In the genomic region with DNA sequence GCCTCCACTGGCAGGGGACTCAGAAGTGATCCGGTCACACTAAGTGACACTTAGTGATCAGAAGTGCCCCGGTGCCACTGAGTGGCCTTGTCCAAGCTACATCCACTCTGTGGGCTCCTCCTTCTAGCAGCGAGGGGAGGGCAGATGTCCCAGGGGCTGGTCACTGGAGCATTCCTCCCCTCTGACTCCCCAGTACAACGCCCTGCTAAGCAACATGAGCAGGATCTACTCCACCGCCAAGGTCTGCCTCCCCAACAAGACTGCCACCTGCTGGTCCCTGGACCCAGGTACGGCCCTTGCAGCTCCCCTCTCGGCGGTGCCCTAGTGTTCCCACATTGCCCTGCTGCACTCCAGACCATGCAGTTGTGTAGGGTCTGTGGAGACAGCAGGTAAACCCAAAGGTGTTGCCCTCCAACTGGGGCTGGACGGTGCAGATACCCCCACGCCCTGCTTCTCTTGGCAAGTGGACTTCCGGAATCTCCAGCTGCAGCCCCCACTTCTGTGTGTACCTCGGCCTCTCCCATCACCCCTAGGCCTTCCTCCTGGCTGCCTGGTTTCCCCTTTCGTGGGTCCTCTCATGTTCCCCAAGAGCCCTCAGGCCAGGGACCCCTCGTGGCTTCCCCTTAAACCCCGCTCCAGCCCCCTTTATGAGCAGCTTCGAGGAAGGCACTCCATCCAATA, we compare ENCODE assay signal across 8 cellular contexts. TPM values are rescaled to one million over a fixed set of nuclear protein-coding genes. Genes with fewer than 3 reads are reported as not detected.
DNase-seq lines count a peak whose midpoint lies in the region; ATAC-seq, FAIRE-seq and TF ChIP-seq lines count a peak whose summit lies in the region.

No MANE protein-coding gene starts in this region.

- H3K27me3 ChIP-seq in neuronal stem cell (ENCODE audit: control insufficient read depth in 3 of 3, insufficient read depth in 3 of 3, low read depth in 1 of 3, low read length in 3 of 3): peaks cover 11 to 81% (median 34%) of the 10 kb centered on the region in 3 experiments

- no peaks in the 10 kb centered on the region for H3K9me3 Mint-ChIP-seq in activated T-cell treated with anti-CD3 and anti-CD28 coated beads, Interleukin-2, amount 50 U/mL, for 72 hours

- no peak for FAIRE-seq in RCC 7860 (lab: Jason Lieb, UNC)

- H3K4me1 ChIP-seq in neuronal stem cell (ENCODE audit: control insufficient read depth in 2 of 2, insufficient read depth in 1 of 2, low read depth in 1 of 2, low read length in 2 of 2): peaks cover 6 to 9% of the 10 kb centered on the region in 2 donors

- no peak overlapping the region for H4K8ac ChIP-seq in neuronal stem cell (ENCODE audit: low read depth, low read length)

- H3K4me3 ChIP-seq in fibroblast of the aortic adventitia (ENCODE audit: low read depth, low read length) (no peak overlapping the region), neuronal stem cell (ENCODE audit: low read length in 2 of 2) (no peak overlapping the region)

- H3K27me3 Mint-ChIP-seq in activated T-cell treated with anti-CD3 and anti-CD28 coated beads, Interleukin-2, amount 50 U/mL, for 72 hours (ENCODE audit: low read depth): peaks cover 34% of the 10 kb centered on the region

- H2BK12ac ChIP-seq in neuronal stem cell (ENCODE audit: low read length): peak overlapping the region; percentile 46

- peaks cover 3% of the 10 kb centered on the region for H3K79me1 ChIP-seq in neuronal stem cell (ENCODE audit: low read depth, low read length)

- no peaks in the 10 kb centered on the region for H3K36me3 Mint-ChIP-seq in activated T-cell treated with anti-CD3 and anti-CD28 coated beads, Interleukin-2, amount 50 U/mL, for 72 hours (ENCODE audit: insufficient read depth in 2 of 2)

- no peak overlapping the region for H3K27ac ChIP-seq in neuronal stem cell (replicated peaks; ENCODE audit: low read length)

- peak overlapping the region; percentile 72 for H3K18ac ChIP-seq in neuronal stem cell (ENCODE audit: low read length)

- no peak overlapping the region for H3K4me2 ChIP-seq in neuronal stem cell (ENCODE audit: insufficient read depth, low read length, poor library complexity, severe bottlenecking)

- no peak overlapping the region for H2BK5ac ChIP-seq in neuronal stem cell (ENCODE audit: low read length)

- peak overlapping the region; percentile 37 for H2BK15ac ChIP-seq in neuronal stem cell (ENCODE audit: low read length)

- H3K4me1 Mint-ChIP-seq in activated T-cell treated with anti-CD3 and anti-CD28 coated beads, Interleukin-2, amount 50 U/mL, for 72 hours (ENCODE audit: low read depth): peaks cover 9% of the 10 kb centered on the region

- ATAC-seq in activated T-cell treated with anti-CD3 and anti-CD28 coated beads, Interleukin-2, amount 50 U/mL, for 72 hours (replicated peaks in 1 of 2): peak; percentile 79 to 82

- H2AFZ ChIP-seq in neuronal stem cell (ENCODE audit: low read length): no peak overlapping the region

- no peak overlapping the region for H4K91ac ChIP-seq in neuronal stem cell (ENCODE audit: low read depth, low read length, poor library complexity)

- no peak overlapping the region for H3K14ac ChIP-seq in neuronal stem cell (ENCODE audit: low read length)

- H2BK120ac ChIP-seq in neuronal stem cell (ENCODE audit: low read depth, low read length): no peak overlapping the region

- peak overlapping the region; percentile 83 for H2AK5ac ChIP-seq in neuronal stem cell (ENCODE audit: low read depth, low read length)

- TF ChIP-seq CTCF in fibroblast of the aortic adventitia (IDR thresholded peaks at IDR 0.05; ENCODE audit: insufficient read depth, low read length): peak; percentile 95

- H3K4me3 Mint-ChIP-seq in activated T-cell treated with anti-CD3 and anti-CD28 coated beads, Interleukin-2, amount 50 U/mL, for 72 hours: peak overlapping the region; percentile 16 to 42

- no peak overlapping the region for H3K4ac ChIP-seq in neuronal stem cell (ENCODE audit: low read length)

- H3K36me3 ChIP-seq in neuronal stem cell (replicated peaks in 1 of 2; ENCODE audit: control insufficient read depth in 2 of 2, insufficient read depth in 2 of 2, low read length in 2 of 2): no peaks in the 10 kb centered on the region

- H3K23ac ChIP-seq in neuronal stem cell (ENCODE audit: low read depth, low read length, poor library complexity): peak overlapping the region; percentile 0

- DNase-seq in AML-193 (lab: John Stamatoyannopoulos, UW) (peak; percentile 85 to 88), GM19238 (ENCODE audit: insufficient read length, low spot score) (peak; percentile 92), HUDEP-2 (lab: John Stamatoyannopoulos, UW; ENCODE audit: unreplicated experiment in 76 of 76) (peak in 73 of 76 experiments; percentile 16 to 89 (median 70)), RCC 7860 (ENCODE audit: low spot score) (peak; percentile 83), fibroblast of the aortic adventitia (ENCODE audit: low read depth) (peak; percentile 95), neuronal stem cell (ENCODE audit: low spot score) (peak; percentile 53), stromal cell of bone marrow (ENCODE audit: low read depth) (peak; percentile 84)
- peak; percentile 81 to 83 for DNase-seq in activated T-cell treated with anti-CD3 and anti-CD28 coated beads, Interleukin-2, amount 50 U/mL, for 72 hours

- no CpG with 5 or more reads among the region's 16 CpGs for WGBS in neuronal stem cell (ENCODE audit: extremely low coverage in 2 of 2, insufficient read length in 2 of 2, insufficient replicate concordance in 1 of 2), 2 donors

- no peak overlapping the region for H3K9ac ChIP-seq in neuronal stem cell (ENCODE audit: low read depth, low read length, poor library complexity)

- no peak overlapping the region for H3K27ac Mint-ChIP-seq in activated T-cell treated with anti-CD3 and anti-CD28 coated beads, Interleukin-2, amount 50 U/mL, for 72 hours

- peaks cover 0 to 1% of the 10 kb centered on the region in 2 donors for H3K9me3 ChIP-seq in neuronal stem cell (replicated peaks in 1 of 2; ENCODE audit: control insufficient read depth in 2 of 2, insufficient read depth in 1 of 2, low read depth in 1 of 2, low read length in 2 of 2)

RNA-seq across cellular contexts. Expression of a gene that starts 2.1 kb away (rescaled TPM):
- 1 to 10 TPM in 1 of 2 donors, under 1 TPM in 1; 0.58 to 2.5 TPM for total RNA-seq in activated T-cell treated with anti-CD3 and anti-CD28 coated beads, Interleukin-2, amount 50 U/mL, for 72 hours
- 16.9 and 24.3 TPM in 2 replicates for total RNA-seq in fibroblast of the aortic adventitia (ENCODE audit: low replicate concordance)
- polyA plus RNA-seq in neuronal stem cell (2013, experiment 1 of 2): 0.08 TPM
- polyA plus RNA-seq in neuronal stem cell (2013, experiment 2 of 2): 0.04 TPM

RNA-seq across cellular contexts. Expression of a gene that starts 32.8 kb away (rescaled TPM):
- 10 to 100 TPM in 1 of 2 donors, 1 to 10 TPM in 1; 4.7 to 10.2 TPM for total RNA-seq in activated T-cell treated with anti-CD3 and anti-CD28 coated beads, Interleukin-2, amount 50 U/mL, for 72 hours
- total RNA-seq in fibroblast of the aortic adventitia (ENCODE audit: low replicate concordance): 16.4 and 29.5 TPM in 2 replicates
- polyA plus RNA-seq in neuronal stem cell (2013, experiment 1 of 2): 11.7 TPM
- polyA plus RNA-seq in neuronal stem cell (2013, experiment 2 of 2): 12.1 TPM

RNA-seq across cellular contexts. Expression of a gene that starts 44.2 kb away (rescaled TPM):
- total RNA-seq in activated T-cell treated with anti-CD3 and anti-CD28 coated beads, Interleukin-2, amount 50 U/mL, for 72 hours: not detected
- total RNA-seq in fibroblast of the aortic adventitia (ENCODE audit: low replicate concordance): not detected in 2 replicates
- polyA plus RNA-seq in neuronal stem cell (2013, experiment 1 of 2): 0.03 TPM
- not detected for polyA plus RNA-seq in neuronal stem cell (2013, experiment 2 of 2)
